ENCODE assay signal across 1 cellular context in the genomic region with DNA sequence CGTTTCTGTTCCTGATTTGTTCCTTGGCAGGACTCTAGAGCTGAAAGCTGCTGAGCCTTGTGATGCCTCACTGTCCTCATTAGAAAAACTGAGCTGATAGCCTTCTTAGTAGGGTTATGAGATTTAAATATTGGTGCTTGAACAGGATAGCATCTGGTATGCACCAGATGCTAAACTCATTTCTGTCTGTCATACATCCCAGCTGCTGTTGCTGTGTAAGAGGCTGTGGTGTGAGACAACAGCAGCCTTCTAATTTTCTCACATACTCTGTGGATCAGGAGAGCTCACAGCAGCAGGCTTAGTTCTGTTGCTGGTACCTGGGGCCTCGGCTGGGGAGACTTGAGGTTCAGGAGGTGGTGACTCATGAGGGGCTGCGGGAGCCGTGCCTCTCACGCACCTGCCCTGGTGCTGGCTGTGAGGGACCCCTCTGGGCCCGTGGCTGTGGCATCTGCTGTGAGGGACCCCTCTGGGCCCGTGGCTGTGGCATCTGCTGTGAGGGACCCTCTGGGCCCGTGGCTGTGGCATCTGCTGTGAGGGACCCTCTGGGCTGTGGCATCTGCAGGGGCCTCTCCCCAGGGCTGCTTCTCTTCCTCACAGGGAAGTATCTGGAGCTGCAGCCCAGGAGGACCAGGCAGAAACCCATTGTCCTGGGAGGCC.
A peak's percentile ranks its signal among the peaks of the same experiment; 100 is the strongest.
TF ChIP-seq lines count a peak whose summit lies in the region.

No MANE protein-coding gene starts in this region.

TF ChIP-seq in K562, 482 proteins besides CTCF, POLR2A, EP300 and RAD21:
- TF ChIP-seq CEBPG (CRISPR knock-in tag; IDR thresholded peaks at IDR 0.05) (no peak), CEBPG (tag; conservative IDR thresholded peaks at IDR 0.05 in 1 of 2, IDR thresholded peaks at IDR 0.05 in 1 of 2) (no peak), WHSC1 (IDR thresholded peaks at IDR 0.05; ENCODE audit: low read length) (peak; percentile 76), SMARCB1 (IDR thresholded peaks at IDR 0.05; ENCODE audit: insufficient read length, low read depth) (no peak), RBFOX2 (IDR thresholded peaks at IDR 0.05; ENCODE audit: low read depth, low read length) (peak; percentile 27; the same call in 1 of the 2 replicates), POLR2G (IDR thresholded peaks at IDR 0.05; ENCODE audit: low read depth, low read length) (peak; percentile 41; the same call in 1 of the 2 replicates), FOXK1 (CRISPR knock-in tag; IDR thresholded peaks at IDR 0.05; ENCODE audit: borderline replicate concordance) (no peak), MTF1 (CRISPR knock-in tag; IDR thresholded peaks at IDR 0.05; ENCODE audit: borderline replicate concordance) (no peak), MCM5 (IDR thresholded peaks at IDR 0.05; ENCODE audit: low read depth) (no peak)
TF ChIP-seq in K562: peak in this region for 3.
